ENCODE assay signal across 26 cellular contexts in the genomic region with DNA sequence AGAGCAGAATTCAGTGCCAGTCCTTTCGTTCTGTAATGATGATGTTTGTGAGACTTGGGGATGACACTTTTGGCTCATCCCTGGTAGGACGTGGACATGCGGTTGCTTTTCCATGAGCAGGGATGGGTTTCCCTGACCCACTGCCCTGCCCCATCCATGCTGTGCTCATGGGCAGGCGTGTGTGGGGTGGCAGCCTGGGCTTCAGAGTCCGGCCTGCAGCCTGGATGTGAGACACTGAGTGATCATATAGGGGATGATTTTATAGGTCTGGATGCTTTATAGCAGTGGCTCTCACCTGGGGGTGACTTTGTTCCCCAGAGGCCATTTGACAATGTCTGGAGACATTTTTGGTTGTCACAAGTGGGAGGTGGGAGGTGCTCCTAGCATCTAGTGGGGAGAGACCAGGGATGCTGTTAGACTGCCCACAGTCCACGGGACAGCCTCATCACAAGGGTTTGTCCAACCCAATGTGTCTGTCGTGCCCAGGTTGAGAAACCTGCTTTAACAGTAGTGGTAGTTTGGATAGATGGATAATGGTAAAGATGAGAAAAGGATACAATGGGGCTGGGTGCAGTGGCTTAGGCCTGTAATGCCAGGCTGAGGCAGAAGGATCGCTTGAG. TPM values are rescaled to one million over a fixed set of nuclear protein-coding genes. Genes with fewer than 3 reads are reported as not detected.
"Had no signal": no experiment of that assay in that cellular context is flagged by ENCODE, and none has a peak within 500 bp of the region (broad histone marks: within the 10 kb centered on the region; RNA-seq: fewer than 3 reads in every experiment).

No MANE protein-coding gene starts in this region.

- H3K36me3 ChIP-seq: SJCRH30 had no signal

- H3K27me3 Mint-ChIP-seq: activated naive CD8-positive, alpha-beta T cell treated with anti-CD3 and anti-CD28 coated beads for 36 hours; T-cell had no signal

- H3K4me1 Mint-ChIP-seq: neural crest cell had no signal

- H3K4me2 ChIP-seq: smooth muscle cell had no signal

- H3K36me3 Mint-ChIP-seq: activated naive CD8-positive, alpha-beta T cell treated with anti-CD3 and anti-CD28 coated beads for 36 hours; memory B cell; T-cell; type B pancreatic cell had no signal

- H3K9me3 ChIP-seq: SJCRH30, testis had no signal

- H3K27ac Mint-ChIP-seq: activated naive CD8-positive, alpha-beta T cell treated with anti-CD3 and anti-CD28 coated beads for 36 hours; activated T-helper 2 cell treated with anti-CD3 and anti-CD28 coated beads, Interferon-gamma antibody, Interleukin-2, Interleukin-4, amounts not matched to agents 10 μg/mL and 5 μg/mL and 100 μg/mL, durations not matched to agents 14 hours and 24 hours and 36 hours; memory B cell; naive B cell; stimulated activated naive B cell treated with anti-CD40 and anti-IgM and Interleukin-4, amounts not matched to agents 10 μg/mL and 1 μg/mL and 100 μg/mL, for 72 hours; T-cell; T-helper 2 cell treated with Interferon-gamma antibody and Interleukin-4, amounts not matched to agents 5 μg/mL and 100 μg/mL, for 36 hours; type B pancreatic cell had no signal

- H3K4me3 ChIP-seq: SJCRH30, smooth muscle cell, testis had no signal

- H3K4me1 ChIP-seq: SJCRH30 had no signal

- H3K27ac ChIP-seq: SJCRH30, testis, VCaP had no signal

- ATAC-seq: esophagus mucosa; sciatic nerve; stimulated activated naive B cell treated with anti-CD40 and anti-IgM and Interleukin-4, amounts not matched to agents 10 μg/mL and 1 μg/mL and 100 μg/mL, for 72 hours; T-cell had no signal

- H3K4me3 Mint-ChIP-seq: activated naive CD8-positive, alpha-beta T cell treated with anti-CD3 and anti-CD28 coated beads for 36 hours; memory B cell; neural crest cell; stimulated activated naive B cell treated with anti-CD40 and anti-IgM and Interleukin-4, amounts not matched to agents 10 μg/mL and 1 μg/mL and 100 μg/mL, for 72 hours; T-cell; T-helper 2 cell treated with Interferon-gamma antibody and Interleukin-4, amounts not matched to agents 5 μg/mL and 100 μg/mL, for 36 hours; type B pancreatic cell had no signal

- H3K27me3 ChIP-seq: SJCRH30, testis had no signal

- H3K9me3 Mint-ChIP-seq: activated naive CD8-positive, alpha-beta T cell treated with anti-CD3 and anti-CD28 coated beads for 36 hours; activated T-helper 2 cell treated with anti-CD3 and anti-CD28 coated beads, Interferon-gamma antibody, Interleukin-2, Interleukin-4, amounts not matched to agents 10 μg/mL and 5 μg/mL and 100 μg/mL, durations not matched to agents 14 hours and 24 hours and 36 hours; memory B cell; naive B cell; neural crest cell; stimulated activated naive B cell treated with anti-CD40 and anti-IgM and Interleukin-4, amounts not matched to agents 10 μg/mL and 1 μg/mL and 100 μg/mL, for 72 hours; T-cell; T-helper 2 cell treated with Interferon-gamma antibody and Interleukin-4, amounts not matched to agents 5 μg/mL and 100 μg/mL, for 36 hours; type B pancreatic cell had no signal

- DNase-seq: activated naive CD4-positive, alpha-beta T cell; activated naive CD8-positive, alpha-beta T cell treated with anti-CD3 and anti-CD28 coated beads for 36 hours; activated T-cell treated with anti-CD3 and anti-CD28 coated beads for 4 hours; amniotic stem cell; effector memory CD4-positive, alpha-beta T cell; foreskin melanocyte; glutamatergic neuron; hippocampal formation; naive B cell; occipital lobe; SJCRH30; stimulated activated CD4-positive, alpha-beta T cell treated with anti-CD3 and anti-CD28 coated beads, Interleukin-15, amount 100 ng/mL, for 24 hours; stimulated activated CD8-positive, alpha-beta memory T cell treated with anti-CD3 and anti-CD28 coated beads, Interleukin-4, amount 100 ng/mL, for 48 hours; stimulated activated naive B cell treated with anti-CD40 and anti-IgM and Interleukin-4, amounts not matched to agents 10 μg/mL and 1 μg/mL and 100 μg/mL, for 72 hours; testis had no signal

RNA-seq across cellular contexts. Expression of gene LDLRAD4, which starts 38.9 kb away (rescaled TPM):
- total RNA-seq: bronchial epithelial cell had no signal
